ENCODE assay signal across 1 cellular context in genomic region chr17:65553646-65554567, GRCh38.
TF ChIP-seq lines count a peak whose summit lies in the region.

No MANE protein-coding gene starts in this region.

TF ChIP-seq in HepG2, 621 proteins besides CTCF, POLR2A, EP300 and RAD21:
- TF ChIP-seq RBFOX2 (IDR thresholded peaks at IDR 0.05; ENCODE audit: low read depth, low read length) (peak; percentile 53; the same call in 1 of the 2 replicates), ZNF253 (CRISPR knock-in tag; IDR thresholded peaks at IDR 0.05; ENCODE audit: borderline replicate concordance) (no peak), RARA (CRISPR knock-in tag; IDR thresholded peaks at IDR 0.05) (no peak), ZBTB25 (CRISPR knock-in tag; IDR thresholded peaks at IDR 0.05) (no peak), GPN1 (CRISPR knock-in tag; IDR thresholded peaks at IDR 0.05; ENCODE audit: borderline replicate concordance) (no peak), PCBP2 (optimal IDR thresholded peaks at IDR 0.05; ENCODE audit: low read depth, low read length, poor library complexity, severe bottlenecking) (peak; percentile 18), RBM22 (optimal IDR thresholded peaks at IDR 0.05; ENCODE audit: low read length) (peak; percentile 90), CHD4 (IDR thresholded peaks at IDR 0.05; ENCODE audit: borderline replicate concordance, low read length) (no peak), ZNF281 (CRISPR knock-in tag; IDR thresholded peaks at IDR 0.05; ENCODE audit: borderline replicate concordance) (no peak), ARID2 (CRISPR knock-in tag; IDR thresholded peaks at IDR 0.05; ENCODE audit: borderline replicate concordance) (no peak), ZNF883 (CRISPR knock-in tag; IDR thresholded peaks at IDR 0.05; ENCODE audit: not compliant biosample characterization) (peak; percentile 26), BORCS8-MEF2B (CRISPR knock-in tag; IDR thresholded peaks at IDR 0.05) (no peak), JUND (CRISPR knock-in tag; IDR thresholded peaks at IDR 0.05) (no peak), SP140L (CRISPR knock-in tag; IDR thresholded peaks at IDR 0.05; ENCODE audit: borderline replicate concordance) (no peak), EZH2 (conservative IDR thresholded peaks at IDR 0.05; ENCODE audit: low read depth, low read length) (no peak), HNF4A (CRISPR knock-in tag; IDR thresholded peaks at IDR 0.05) (peak; percentile 24; the same call in 1 of the 2 replicates), MAFK (conservative IDR thresholded peaks at IDR 0.05 in 1 of 2, IDR thresholded peaks at IDR 0.05 in 1 of 2; ENCODE audit: low read length in 2 of 2) (no peak), SP5 (CRISPR knock-in tag; IDR thresholded peaks at IDR 0.05; ENCODE audit: borderline replicate concordance, low read depth) (0 out of 2 replicates have a peak, but pooled peaks have one; percentile 36), KDM5A (IDR thresholded peaks at IDR 0.05; ENCODE audit: borderline replicate concordance, low read length) (0 out of 2 replicates have a peak, but pooled peaks have one; percentile 16), ATF7 (IDR thresholded peaks at IDR 0.05) (no peak), ATF7 (CRISPR knock-in tag; IDR thresholded peaks at IDR 0.05) (no peak), TRIM24 (CRISPR knock-in tag; IDR thresholded peaks at IDR 0.05) (no peak), RBM39 (IDR thresholded peaks at IDR 0.05; ENCODE audit: low read depth, low read length, poor library complexity, severe bottlenecking) (peak; percentile 54), RXRB (CRISPR knock-in tag; IDR thresholded peaks at IDR 0.05; ENCODE audit: borderline replicate concordance) (no peak), HDAC1 (CRISPR knock-in tag; IDR thresholded peaks at IDR 0.05) (0 out of 2 replicates have a peak, but pooled peaks have one; percentile 43), ZNF263 (CRISPR knock-in tag; IDR thresholded peaks at IDR 0.05) (peak; percentile 86), POLR2AphosphoS2 (IDR thresholded peaks at IDR 0.05; ENCODE audit: low read depth, low read length) (peak; percentile 28; the same call in 1 of the 2 replicates), MAF1 (CRISPR knock-in tag; IDR thresholded peaks at IDR 0.05; ENCODE audit: borderline replicate concordance) (no peak), ZNF629 (CRISPR knock-in tag; conservative IDR thresholded peaks at IDR 0.05) (no peak)
- TF ChIP-seq, protein P1, sequence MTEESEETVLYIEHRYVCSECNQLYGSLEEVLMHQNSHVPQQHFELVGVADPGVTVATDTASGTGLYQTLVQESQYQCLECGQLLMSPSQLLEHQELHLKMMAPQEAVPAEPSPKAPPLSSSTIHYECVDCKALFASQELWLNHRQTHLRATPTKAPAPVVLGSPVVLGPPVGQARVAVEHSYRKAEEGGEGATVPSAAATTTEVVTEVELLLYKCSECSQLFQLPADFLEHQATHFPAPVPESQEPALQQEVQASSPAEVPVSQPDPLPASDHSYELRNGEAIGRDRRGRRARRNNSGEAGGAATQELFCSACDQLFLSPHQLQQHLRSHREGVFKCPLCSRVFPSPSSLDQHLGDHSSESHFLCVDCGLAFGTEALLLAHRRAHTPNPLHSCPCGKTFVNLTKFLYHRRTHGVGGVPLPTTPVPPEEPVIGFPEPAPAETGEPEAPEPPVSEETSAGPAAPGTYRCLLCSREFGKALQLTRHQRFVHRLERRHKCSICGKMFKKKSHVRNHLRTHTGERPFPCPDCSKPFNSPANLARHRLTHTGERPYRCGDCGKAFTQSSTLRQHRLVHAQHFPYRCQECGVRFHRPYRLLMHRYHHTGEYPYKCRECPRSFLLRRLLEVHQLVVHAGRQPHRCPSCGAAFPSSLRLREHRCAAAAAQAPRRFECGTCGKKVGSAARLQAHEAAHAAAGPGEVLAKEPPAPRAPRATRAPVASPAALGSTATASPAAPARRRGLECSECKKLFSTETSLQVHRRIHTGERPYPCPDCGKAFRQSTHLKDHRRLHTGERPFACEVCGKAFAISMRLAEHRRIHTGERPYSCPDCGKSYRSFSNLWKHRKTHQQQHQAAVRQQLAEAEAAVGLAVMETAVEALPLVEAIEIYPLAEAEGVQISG (CRISPR knock-in tag; IDR thresholded peaks at IDR 0.05), result 0 out of 2 replicates have a peak, but pooled peaks have one; percentile 33
- TF ChIP-seq, protein P2, sequence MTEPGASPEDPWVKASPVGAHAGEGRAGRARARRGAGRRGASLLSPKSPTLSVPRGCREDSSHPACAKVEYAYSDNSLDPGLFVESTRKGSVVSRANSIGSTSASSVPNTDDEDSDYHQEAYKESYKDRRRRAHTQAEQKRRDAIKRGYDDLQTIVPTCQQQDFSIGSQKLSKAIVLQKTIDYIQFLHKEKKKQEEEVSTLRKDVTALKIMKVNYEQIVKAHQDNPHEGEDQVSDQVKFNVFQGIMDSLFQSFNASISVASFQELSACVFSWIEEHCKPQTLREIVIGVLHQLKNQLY (CRISPR knock-in tag; IDR thresholded peaks at IDR 0.05), result no peak
